15 cellular contexts compared by ENCODE assay signal in the genomic region with DNA sequence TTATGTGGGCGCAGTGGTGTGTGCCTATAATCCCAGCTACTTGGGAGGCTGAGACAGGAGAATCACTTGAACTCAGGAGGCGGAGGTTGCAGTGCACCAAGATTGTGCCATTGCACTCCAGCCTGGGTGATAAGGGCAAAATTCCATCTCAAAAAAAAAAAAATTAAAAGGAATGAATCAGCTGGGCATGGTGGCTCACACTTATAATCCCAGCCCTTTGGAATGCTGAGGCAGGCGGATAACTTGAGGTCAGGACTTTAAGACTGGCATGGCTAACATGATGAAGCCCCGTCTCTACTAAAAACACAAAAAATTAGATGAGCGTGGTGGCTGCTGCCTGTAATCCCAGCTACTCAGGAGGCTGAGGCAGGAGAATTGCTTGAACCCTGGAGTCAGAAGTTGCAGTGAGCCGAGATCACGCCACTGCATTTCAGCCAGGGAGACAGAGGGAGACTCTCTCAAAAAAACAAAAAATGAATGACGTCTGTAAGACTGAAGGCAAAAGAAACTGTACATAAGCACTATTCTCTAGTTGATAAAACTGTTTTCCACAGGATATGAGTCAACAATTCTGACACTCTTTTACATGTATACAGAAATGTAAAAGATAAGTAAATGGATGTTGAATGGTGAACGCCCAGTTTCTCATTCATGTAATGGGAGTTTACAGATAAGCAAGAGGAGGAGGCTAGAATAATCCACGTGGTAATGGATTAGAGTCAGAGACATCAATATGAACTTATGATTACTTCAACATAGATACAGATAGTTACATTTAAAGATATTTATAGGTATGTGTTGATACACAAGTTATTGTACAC. TPM values are rescaled to one million over a fixed set of nuclear protein-coding genes. Genes with fewer than 3 reads are reported as not detected.
DNase-seq lines count a peak whose midpoint lies in the region; ATAC-seq and TF ChIP-seq lines count a peak whose summit lies in the region.
"Had no signal": no experiment of that assay in that cellular context is flagged by ENCODE, and none has a peak within 500 bp of the region (broad histone marks: within the 10 kb centered on the region; RNA-seq: fewer than 3 reads in every experiment).

No MANE protein-coding gene starts in this region.

- no peak overlapping the region for H2AFZ ChIP-seq in mesenchymal stem cell (ENCODE audit: low read depth, low read length)

- no peak overlapping the region for H4K8ac ChIP-seq in mesenchymal stem cell (ENCODE audit: low read length)

- peak overlapping the region in 1 of 2 experiments; percentile 52 for H3K18ac ChIP-seq in mesenchymal stem cell (ENCODE audit: low read depth in 1 of 2, low read length in 2 of 2)

- no peak overlapping the region for H3K4ac ChIP-seq in mesenchymal stem cell (ENCODE audit: low read depth in 1 of 2, low read length in 2 of 2)

- H2BK5ac ChIP-seq in mesenchymal stem cell (ENCODE audit: low read depth, low read length, poor library complexity, severe bottlenecking), result no peak overlapping the region

- H2BK15ac ChIP-seq in mesenchymal stem cell (ENCODE audit: low read depth, poor library complexity, severe bottlenecking), result no peak overlapping the region

- H3K9ac ChIP-seq in mesenchymal stem cell (ENCODE audit: low read length), result no peak overlapping the region

- no peak overlapping the region for H2BK120ac ChIP-seq in mesenchymal stem cell (ENCODE audit: low read depth, low read length)

- no peak overlapping the region for H2AK5ac ChIP-seq in mesenchymal stem cell (ENCODE audit: low read length, severe bottlenecking)

- H3K27me3 ChIP-seq in mesenchymal stem cell (ENCODE audit: control insufficient read depth in 1 of 2, insufficient read depth in 1 of 2, low read length in 2 of 2), result no peaks in the 10 kb centered on the region
- H3K27me3 ChIP-seq: tibial nerve had no signal

- H2BK12ac ChIP-seq in mesenchymal stem cell (ENCODE audit: low read length in 2 of 2), result no peak overlapping the region

- no peak overlapping the region for H3K14ac ChIP-seq in mesenchymal stem cell (ENCODE audit: low read length in 2 of 2)

- H4K91ac ChIP-seq in mesenchymal stem cell (ENCODE audit: low read length), result no peak overlapping the region

- H3K4me2 ChIP-seq in mesenchymal stem cell (ENCODE audit: low read length, poor library complexity, severe bottlenecking), result no peak overlapping the region

- no peak overlapping the region for H3K27ac ChIP-seq in mesenchymal stem cell (ENCODE audit: low read length, poor library complexity, severe bottlenecking)
- H3K27ac ChIP-seq: tibial nerve had no signal

- DNase-seq in H4 (ENCODE audit: low spot score) (peak; percentile 12), RKO (ENCODE audit: low spot score) (peak; percentile 20), astrocyte of the spinal cord (ENCODE audit: low read depth, low spot score) (peak; percentile 23), mesenchymal stem cell (peak; percentile 91), NCI-H2107 treated with DMSO at 0.1 percent for 48 hours (lab: John Stamatoyannopoulos, UW; ENCODE audit: unreplicated experiment) (no peak), NOMO-1 treated with DMSO at 0.1 percent for 48 hours (lab: John Stamatoyannopoulos, UW; ENCODE audit: unreplicated experiment) (no peak)
- no peak for DNase-seq in stimulated activated CD4-positive, alpha-beta T cell treated with anti-CD3 and anti-CD28 coated beads, Interleukin-12 subunit alpha, Interleukin-12 subunit beta, amount 100 ng/mL, for 4 hours
- DNase-seq: foreskin melanocyte, NCI-H1694 treated with DMSO at 0.1 percent for 48 hours had no signal

- in situ Hi-C loops in astrocyte of the spinal cord (cut with HindIII; ENCODE audit: low sequenced_read_pairs), result no loop called here

- peaks cover 0 to 30% of the 10 kb centered on the region in 2 experiments for H3K36me3 ChIP-seq in mesenchymal stem cell (ENCODE audit: control insufficient read depth in 1 of 2, insufficient read depth in 2 of 2, low read depth in 1 of 2, low read length in 2 of 2)

- peaks cover 15% of the 10 kb centered on the region for H3K79me1 ChIP-seq in mesenchymal stem cell (replicated peaks; ENCODE audit: low read length, poor library complexity, severe bottlenecking)

- H3K4me3 ChIP-seq in astrocyte of the spinal cord (ENCODE audit: low read depth, low read length) (no peak overlapping the region), mesenchymal stem cell (ENCODE audit: insufficient read depth in 1 of 2, low read depth in 1 of 2, low read length in 2 of 2) (no peak overlapping the region)
- H3K4me3 ChIP-seq: tibial nerve had no signal

- no peak for TF ChIP-seq CTCF in astrocyte of the spinal cord (IDR thresholded peaks at IDR 0.05; ENCODE audit: low read depth, low read length)

- no peak for ATAC-seq in GM18868 (IDR thresholded peaks at IDR 0.05; ENCODE audit: unreplicated experiment)
- ATAC-seq: sciatic nerve had no signal

- H3K4me1 ChIP-seq in mesenchymal stem cell (ENCODE audit: control insufficient read depth, insufficient read depth, low read depth, low read length), result no peaks in the 10 kb centered on the region

- H3K9me3 ChIP-seq in mesenchymal stem cell (ENCODE audit: control insufficient read depth, low read length), result no peaks in the 10 kb centered on the region
- H3K9me3 ChIP-seq: tibial nerve had no signal

- WGBS in mesenchymal stem cell, result 70% methylated on average over 6 of the region's 10 CpGs

- H3K23ac ChIP-seq in mesenchymal stem cell (ENCODE audit: low read length in 2 of 2), result no peak overlapping the region

RNA-seq across cellular contexts. Expression of gene CENPC, which starts 22.2 kb away (rescaled TPM):
- total RNA-seq in H4 (2014; rRNA removed; shearing (Covaris generic)), result 8.3 and 11.6 TPM in 2 replicates
- polyA plus RNA-seq in mesenchymal stem cell (2013, experiment 1 of 2), result 6.0 TPM
- 6.6 TPM for polyA plus RNA-seq in mesenchymal stem cell (2013, experiment 2 of 2)

RNA-seq across cellular contexts. Expression of gene STAP1, which starts 35.5 kb away (rescaled TPM):
- not detected in 2 replicates for total RNA-seq in H4 (2014; rRNA removed; shearing (Covaris generic))
- polyA plus RNA-seq in mesenchymal stem cell (2013, experiment 1 of 2), result not detected
- polyA plus RNA-seq in mesenchymal stem cell (2013, experiment 2 of 2), result not detected
- total RNA-seq: cerebellum, kidney epithelial cell, myocyte had no signal

Comparison
In these comparisons a context has a peak if more than half of its experiments do, and no peak if none do; other contexts are left out.
1. DNase-seq: peak in H4 (single experiment), RKO (single experiment), astrocyte of the spinal cord (single experiment) and mesenchymal stem cell (single experiment); none in NCI-H2107 treated with DMSO at 0.1 percent for 48 hours (single experiment), NOMO-1 treated with DMSO at 0.1 percent for 48 hours (single experiment) and stimulated activated CD4-positive, alpha-beta T cell treated with anti-CD3 and anti-CD28 coated beads, Interleukin-12 subunit alpha, Interleukin-12 subunit beta, amount 100 ng/mL, for 4 hours (single experiment).